33 cellular contexts compared by ENCODE assay signal in genomic region chr19:31055454-31055853, GRCh38.
"Had no signal": no experiment of that assay in that cellular context is flagged by ENCODE, and none has a peak within 500 bp of the region (broad histone marks: within the 10 kb centered on the region; RNA-seq: fewer than 3 reads in every experiment).

No MANE protein-coding gene starts in this region.

- H3K4me3 ChIP-seq: adrenal gland, ascending aorta, body of pancreas, cardiac muscle cell had no signal

- H3K4me1 ChIP-seq: adrenal gland, ascending aorta, body of pancreas had no signal

- H3K27me3 ChIP-seq: adrenal gland, ascending aorta, brain microvascular endothelial cell had no signal

- ATAC-seq: activated naive CD4-positive, alpha-beta T cell treated with anti-CD3 and anti-CD28 coated beads, Interleukin-2, amount 50 U/mL, for 72 hours; activated naive CD8-positive, alpha-beta T cell treated with anti-CD3 and anti-CD28 coated beads, Interleukin-2, amount 50 U/mL, for 24 hours; activated T-cell treated with anti-CD3 and anti-CD28 coated beads, Interleukin-2, amount 50 U/mL, for 4 hours; activated T-cell treated with anti-CD3 and anti-CD28 coated beads, Interleukin-2, amount 50 U/mL, for 72 hours; activated T-helper 17 cell treated with anti-CD3 and anti-CD28 coated beads, Interleukin-2, amount 50 U/mL, for 72 hours; body of pancreas had no signal

- DNase-seq: activated effector memory CD4-positive, alpha-beta T cell treated with anti-CD3 and anti-CD28 coated beads, Interleukin-2, amount 50 U/mL, for 16 hours; activated effector memory CD4-positive, alpha-beta T cell treated with Interleukin-2 at 50 U/mL for 16 hours; activated gamma-delta T cell; activated gamma-delta T cell treated with Interleukin-2 at 50 U/mL for 16 hours; activated naive CD4-positive, alpha-beta T cell; activated naive CD4-positive, alpha-beta T cell treated with anti-CD3 and anti-CD28 coated beads for 36 hours; activated naive CD4-positive, alpha-beta T cell treated with anti-CD3 and anti-CD28 coated beads, Interleukin-2, amount 10 ng/mL, durations not matched to agents 7 days and 5 days; activated naive CD4-positive, alpha-beta T cell treated with anti-CD3 and anti-CD28 coated beads, Interleukin-2, amount 50 U/mL, for 16 hours; activated naive CD4-positive, alpha-beta T cell treated with Interleukin-2 at 50 U/mL for 16 hours; activated naive CD8-positive, alpha-beta T cell treated with anti-CD3 and anti-CD28 coated beads for 36 hours; activated naive CD8-positive, alpha-beta T cell treated with anti-CD3 and anti-CD28 coated beads, Interleukin-2, amount 10 ng/mL, durations not matched to agents 7 days and 5 days; activated naive CD8-positive, alpha-beta T cell treated with anti-CD3 and anti-CD28 coated beads, Interleukin-2, amount 50 U/mL, for 24 hours; activated T-cell treated with anti-CD3 and anti-CD28 coated beads for 4 hours; activated T-cell treated with anti-CD3 and anti-CD28 coated beads, Interleukin-2, amount 50 U/mL, for 1 hour; activated T-cell treated with anti-CD3 and anti-CD28 coated beads, Interleukin-2, amount 50 U/mL, for 24 hours; activated T-cell treated with anti-CD3 and anti-CD28 coated beads, Interleukin-2, amount 50 U/mL, for 4 hours; activated T-cell treated with anti-CD3 and anti-CD28 coated beads, Interleukin-2, amount 50 U/mL, for 48 hours; activated T-cell treated with anti-CD3 and anti-CD28 coated beads, Interleukin-2, amount 50 U/mL, for 72 hours; adrenal gland; amniotic stem cell; amygdala; anterior cingulate cortex; aorta; body of pancreas; brain microvascular endothelial cell; caudate nucleus; central memory CD4-positive, alpha-beta T cell; cerebellar nuclear complex had no signal

- FAIRE-seq: bronchial epithelial cell had no signal

- H3K9me3 ChIP-seq: adrenal gland, ascending aorta, body of pancreas had no signal

- H3K27ac ChIP-seq: adrenal gland, ascending aorta, body of pancreas, brain microvascular endothelial cell, cardiac muscle cell had no signal

- H3K36me3 ChIP-seq: adrenal gland, ascending aorta, brain microvascular endothelial cell, cardiac muscle cell had no signal
